15 cellular contexts compared by ENCODE assay signal in genomic region chr5:77145666-77146065, GRCh38. TPM values are rescaled to one million over a fixed set of nuclear protein-coding genes. Genes with fewer than 3 reads are reported as not detected.
DNase-seq lines count a peak whose midpoint lies in the region; ATAC-seq, FAIRE-seq and TF ChIP-seq lines count a peak whose summit lies in the region.
"Had no signal": no experiment of that assay in that cellular context is flagged by ENCODE, and none has a peak within 500 bp of the region (broad histone marks: within the 10 kb centered on the region; RNA-seq: fewer than 3 reads in every experiment).

No MANE protein-coding gene starts in this region.

- H3F3A ChIP-seq in GM23248 (ENCODE audit: insufficient read depth): peaks cover 14% of the 10 kb centered on the region

- in situ Hi-C loops in GM23248 (cut with MboI): loop anchor here (10.0 kb wide), 1 partner anchor 349 kb away; the partner anchor contains the start of gene WDR41

- peak overlapping the region; percentile 44 to 55; a peak in 4 of 6 replicates for H3K27ac ChIP-seq in A549
- peak overlapping the region; percentile 38 for H3K27ac ChIP-seq in GM23248
- H3K27ac ChIP-seq in ascending aorta: peak overlapping the region; percentile 54 to 78
- no peak overlapping the region for H3K27ac ChIP-seq in upper lobe of right lung
- H3K27ac ChIP-seq: C4-2B, right lobe of liver, upper lobe of left lung had no signal

- no peaks in the 10 kb centered on the region for H4K20me1 ChIP-seq in GM23248 (ENCODE audit: insufficient read depth)

- H3K36me3 ChIP-seq in GM23248 (ENCODE audit: low read depth) (no peaks in the 10 kb centered on the region), ascending aorta (no peaks in the 10 kb centered on the region), Caco-2 (ENCODE audit: control insufficient read depth, insufficient read depth, low read length) (no peaks in the 10 kb centered on the region), upper lobe of right lung (no peaks in the 10 kb centered on the region)
- H3K36me3 ChIP-seq: HAP-1, right lobe of liver, upper lobe of left lung had no signal

- no peak overlapping the region for H3K4me3 Mint-ChIP-seq in Caco-2 (ENCODE audit: unreplicated experiment)

- no peaks in the 10 kb centered on the region for H3K27me3 Mint-ChIP-seq in Caco-2 (ENCODE audit: insufficient read depth, unreplicated experiment)

- TF ChIP-seq CTCF in A549 (IDR thresholded peaks at IDR 0.05) (no peak), ascending aorta (IDR thresholded peaks at IDR 0.05) (no peak), Caco-2 (IDR thresholded peaks at IDR 0.05; ENCODE audit: insufficient read depth in 1 of 2, low read depth in 1 of 2, low read length in 1 of 2, severe bottlenecking in 1 of 2, unreplicated experiment in 1 of 2) (no peak), upper lobe of right lung (IDR thresholded peaks at IDR 0.05) (no peak)

- H3K27ac Mint-ChIP-seq in Caco-2 (ENCODE audit: unreplicated experiment): no peak overlapping the region

- ATAC-seq in A549 (no peak), GM19395 (IDR thresholded peaks at IDR 0.05; ENCODE audit: unreplicated experiment) (no peak), upper lobe of right lung (no peak)

- no peaks in the 10 kb centered on the region for H3K9me3 Mint-ChIP-seq in Caco-2 (ENCODE audit: unreplicated experiment)

- intact Hi-C loops in ascending aorta (cut with DNase I) (loop anchor here (2.0 kb wide), 1 partner anchor 65 kb away; the partner anchor contains the start of gene PDE8B), Caco-2 (cut with micrococcal nuclease; ENCODE audit: unreplicated experiment) (loop anchor here (2.0 to 10.0 kb wide), 2 partner anchors 189 to 347 kb away; partner anchors contain the start of gene WDR41), upper lobe of right lung (cut with DNase I) (no loop called here)

- H3K4me3 ChIP-seq in A549 (no peak overlapping the region), GM23248 (peak overlapping the region; percentile 19; the same call in 1 of the 2 replicates), ascending aorta (no peak overlapping the region), Caco-2 (ENCODE audit: low read depth, low read length) (no peak overlapping the region), upper lobe of right lung (no peak overlapping the region)
- H3K4me3 ChIP-seq: HAP-1, right lobe of liver, upper lobe of left lung had no signal

- peaks cover 28% of the 10 kb centered on the region for H3K4me1 ChIP-seq in A549
- peaks cover 10% of the 10 kb centered on the region for H3K4me1 ChIP-seq in GM23248 (ENCODE audit: insufficient read depth)
- peaks cover 0 to 6% of the 10 kb centered on the region in 2 donors for H3K4me1 ChIP-seq in ascending aorta
- no peaks in the 10 kb centered on the region for H3K4me1 ChIP-seq in Caco-2
- no peaks in the 10 kb centered on the region for H3K4me1 ChIP-seq in upper lobe of right lung
- H3K4me1 ChIP-seq: HAP-1, right lobe of liver had no signal

- no peaks in the 10 kb centered on the region for H3K36me3 Mint-ChIP-seq in Caco-2 (ENCODE audit: insufficient read depth, unreplicated experiment)

- TF ChIP-seq RAD21 in A549 (conservative IDR thresholded peaks at IDR 0.05 in 1 of 2, IDR thresholded peaks at IDR 0.05 in 1 of 2): no peak

- CTCF ChIA-PET in A549 (lab: Yijun Ruan, JAX): interaction anchor here (0.6 to 5.3 kb wide), 24 partner anchors 8 to 347 kb away, joined by 3 to 40 read pairs (median 9); partner anchors contain the start of gene WDR41
- CTCF ChIA-PET in Caco-2 (lab: Charles Lee): interaction anchor here (0.6 to 2.5 kb wide), 3 partner anchors 94 to 971 kb away, joined by 4 to 11 read pairs (median 5); no protein-coding TSS in a partner anchor

- no peak for FAIRE-seq in A549 (lab: Jason Lieb, UNC)

- peaks cover 7% of the 10 kb centered on the region for H3K4me1 Mint-ChIP-seq in Caco-2 (ENCODE audit: low read depth, unreplicated experiment)

- H3K27me3 ChIP-seq in GM23248 (replicated peaks; ENCODE audit: insufficient read depth): no peaks in the 10 kb centered on the region
- H3K27me3 ChIP-seq in ascending aorta: no peaks in the 10 kb centered on the region
- no peaks in the 10 kb centered on the region for H3K27me3 ChIP-seq in Caco-2 (replicated peaks; ENCODE audit: control insufficient read depth, insufficient read depth, low read length)
- H3K27me3 ChIP-seq in upper lobe of right lung: no peaks in the 10 kb centered on the region
- H3K27me3 ChIP-seq: right lobe of liver, upper lobe of left lung had no signal

- POLR2A ChIA-PET in A549 (lab: Yijun Ruan, JAX): interaction anchor here (1.4 to 1.6 kb wide), 2 partner anchors 59 to 346 kb away, joined by 3 to 4 read pairs; partner anchors contain the start of genes WDR41 and ZBED3
- POLR2A ChIA-PET in Caco-2 (lab: Charles Lee): no interaction called here

- DNase-seq in A549 (ENCODE audit: low read depth in 1 of 2, low spot score in 1 of 2) (no peak), GM23248 (peak; percentile 84), ascending aorta (ENCODE audit: low spot score in 2 of 2) (no peak), iris pigment epithelial cell (ENCODE audit: low read depth) (peak; percentile 64), Caco-2 (no peak), upper lobe of right lung (no peak), SKM-1 treated with dmso at 0.1 percent for 144 hours (lab: John Stamatoyannopoulos, UW; ENCODE audit: unreplicated experiment) (no peak)
- DNase-seq: KG1; NCI-H2081; NK-92 treated with Interleukin-12 subunit alpha and Interleukin-12 subunit beta, amount 100 ng/mL, for 24 hours; right lobe of liver; upper lobe of left lung had no signal

- no peaks in the 10 kb centered on the region for H3K79me2 ChIP-seq in GM23248 (ENCODE audit: insufficient read depth)

- peak overlapping the region; percentile 69 for H2AFZ ChIP-seq in GM23248

- BruUV-seq in Caco-2 (replicated peaks; lab: Mats Ljungman, UMichigan): no TSS peak

- H3K9me3 ChIP-seq in A549: no peaks in the 10 kb centered on the region
- H3K9me3 ChIP-seq in GM23248 (ENCODE audit: low read depth): no peaks in the 10 kb centered on the region
- H3K9me3 ChIP-seq in ascending aorta: no peaks in the 10 kb centered on the region
- H3K9me3 ChIP-seq in Caco-2: no peaks in the 10 kb centered on the region
- H3K9me3 ChIP-seq in upper lobe of right lung: no peaks in the 10 kb centered on the region
- H3K9me3 ChIP-seq: right lobe of liver, upper lobe of left lung had no signal

- TF ChIP-seq POLR2A in A549 (IDR thresholded peaks at IDR 0.05; ENCODE audit: low read length): no peak

- no peaks in the 10 kb centered on the region for H3K9me2 ChIP-seq in GM23248 (ENCODE audit: insufficient read depth)

- 0 out of 2 replicates have a peak overlapping the region, but pooled peaks have one; percentile 8 for H3K9ac ChIP-seq in GM23248

- H3K4me2 ChIP-seq in A549: no peak overlapping the region
- H3K4me2 ChIP-seq in GM23248 (ENCODE audit: unreplicated experiment): peak overlapping the region; percentile 32

- TF ChIP-seq EP300 in A549 (IDR thresholded peaks at IDR 0.05): no peak

- WGBS in A549 (ENCODE audit: missing lambda C conversion rate): 88% methylated on average over 1 of the region's 1 CpG
- WGBS in GM23248 (ENCODE audit: low coverage in 1 of 2, low lambda C conversion rate in 2 of 2, missing lambda C conversion rate in 2 of 2), 2 experiments: 10 to 36% methylated on average over 1 of the region's 1 CpG

TF ChIP-seq in A549, 52 proteins besides CTCF, POLR2A, EP300 and RAD21 (continues in another document):
- TF ChIP-seq CBX8 (IDR thresholded peaks at IDR 0.05) (no peak), FOXS1 (CRISPR knock-in tag; IDR thresholded peaks at IDR 0.05) (no peak), PBX3 (IDR thresholded peaks at IDR 0.05) (no peak), MYC (IDR thresholded peaks at IDR 0.05; ENCODE audit: borderline replicate concordance, low read length) (no peak), NFE2L2 (conservative IDR thresholded peaks at IDR 0.05; ENCODE audit: low read length) (no peak), MAZ (IDR thresholded peaks at IDR 0.05; ENCODE audit: borderline replicate concordance, low read depth, low read length) (no peak), KDM5A (IDR thresholded peaks at IDR 0.05) (no peak), ELK1 (IDR thresholded peaks at IDR 0.05; ENCODE audit: low read depth, low read length) (no peak), ZNF302 (CRISPR knock-in tag; IDR thresholded peaks at IDR 0.05) (no peak), SREBF2 (IDR thresholded peaks at IDR 0.05) (no peak), EHMT2 (IDR thresholded peaks at IDR 0.05; ENCODE audit: low read depth) (no peak), ZC3H11A (IDR thresholded peaks at IDR 0.05) (no peak), NPAS2 (CRISPR knock-in tag; IDR thresholded peaks at IDR 0.05; ENCODE audit: borderline replicate concordance) (no peak), HEYL (CRISPR knock-in tag; IDR thresholded peaks at IDR 0.05) (no peak), TP53 (CRISPR knock-in tag; IDR thresholded peaks at IDR 0.05) (no peak)

RNA-seq across cellular contexts. Expression of gene ZBED3, which starts 58.6 kb away (rescaled TPM):
- 9.9 and 10.5 TPM in 2 replicates for polyA plus RNA-seq in A549 (2011; rRNA removed)
- polyA plus RNA-seq in A549 (2012; cell fraction: cytosol; rRNA removed): 3.0 and 4.3 TPM in 2 replicates
- polyA plus RNA-seq in A549 (2012; cell fraction: nucleus; rRNA removed): 2.3 and 3.2 TPM in 2 replicates
- polyA plus RNA-seq in A549 (2017; fragmentation: RNase III; extraction: RNeasy Plus Mini Kit Qiagen cat#74134 plus additional on column Dnase treatment): 3.7 to 4.2 TPM (median 4.1 TPM) in 3 replicates
- polyA minus RNA-seq in A549 (2011; rRNA and poly(A)+ RNA removed): 5.8 and 6.0 TPM in 2 replicates
- 0.54 and 0.63 TPM in 2 replicates for total RNA-seq in GM23248 (2014; rRNA removed; shearing (Covaris generic))
- 0.37 and 0.75 TPM in 2 replicates for polyA plus RNA-seq in GM23248 (2016; fragmentation: Nextera tagmentation; extraction: Ambion mirVana)
- 0.64 TPM for total RNA-seq in ascending aorta
- 38.5 and 38.8 TPM in 2 replicates for total RNA-seq in Caco-2 (2022)
- 14.8 TPM for total RNA-seq in upper lobe of right lung

Comparison
In these comparisons a context has a peak if more than half of its experiments do, and no peak if none do; other contexts are left out.
1. DNase-seq: peak in GM23248 (single experiment) and iris pigment epithelial cell (single experiment); none in A549 (0 of 2), ascending aorta (0 of 2), Caco-2 (0 of 2), upper lobe of right lung (single experiment) and SKM-1 treated with dmso at 0.1 percent for 144 hours (single experiment).